14 cellular contexts compared by ENCODE assay signal in genomic region chr7:47502240-47502877, GRCh38.
DNase-seq lines count a peak whose midpoint lies in the region; ATAC-seq, FAIRE-seq and TF ChIP-seq lines count a peak whose summit lies in the region.
"Had no signal": no experiment of that assay in that cellular context is flagged by ENCODE, and none has a peak within 500 bp of the region (broad histone marks: within the 10 kb centered on the region; RNA-seq: fewer than 3 reads in every experiment).

No MANE protein-coding gene starts in this region.

- TF ChIP-seq CTCF in HepG2 (CRISPR knock-in tag; IDR thresholded peaks at IDR 0.05) (no peak), right lobe of liver (IDR thresholded peaks at IDR 0.05) (no peak), bronchial epithelial cell (IDR thresholded peaks at IDR 0.05; ENCODE audit: insufficient read depth, low read length, severe bottlenecking) (no peak), nephron (IDR thresholded peaks at IDR 0.05; ENCODE audit: unreplicated experiment in 3 of 3) (no peak)

- H3K4me2 ChIP-seq in HepG2 (ENCODE audit: low read depth, low read length) = no peak overlapping the region

- peaks cover 70% of the 10 kb centered on the region for H3K4me1 ChIP-seq in HepG2 (ENCODE audit: insufficient read depth, low read length)
- H3K4me1 ChIP-seq in right lobe of liver = peaks cover 3 to 38% (median 18%) of the 10 kb centered on the region in 4 donors

- no peak for FAIRE-seq in HepG2 (lab: Jason Lieb, UNC)
- FAIRE-seq in bronchial epithelial cell (lab: Jason Lieb, UNC) = peak; percentile 62

- no peak for DNase-seq in HepG2 (ENCODE audit: low spot score)
- DNase-seq in right lobe of liver = no peak
- DNase-seq in bronchial epithelial cell (ENCODE audit: low read depth) = no peak
- no peak for DNase-seq in midbrain (lab: John Stamatoyannopoulos, UW)
- no peak for DNase-seq in iPS-NIHi11 (ENCODE audit: low spot score)
- DNase-seq in activated naive CD8-positive, alpha-beta T cell treated with anti-CD3 and anti-CD28 coated beads for 36 hours = no peak
- DNase-seq in NAMALWA (ENCODE audit: low spot score) = no peak
- DNase-seq: left ventricle myocardium inferior, NCI-H1417 treated with DMSO at 0.1 percent for 48 hours, SIG-M5 had no signal

- H3K27me3 ChIP-seq in HepG2 (ENCODE audit: control insufficient read depth in 1 of 2, insufficient read depth in 2 of 2, low read length in 2 of 2) = no peaks in the 10 kb centered on the region
- H3K27me3 ChIP-seq in right lobe of liver = no peaks in the 10 kb centered on the region
- H3K27me3 ChIP-seq in bronchial epithelial cell (ENCODE audit: control insufficient read depth, insufficient read depth, low read length) = no peaks in the 10 kb centered on the region
- H3K27me3 ChIP-seq: neutrophil had no signal

- H3K9me3 Mint-ChIP-seq in nephron = no peaks in the 10 kb centered on the region
- H3K9me3 Mint-ChIP-seq in activated naive CD8-positive, alpha-beta T cell treated with anti-CD3 and anti-CD28 coated beads for 36 hours = no peaks in the 10 kb centered on the region
- H3K9me3 Mint-ChIP-seq: central memory CD8-positive, alpha-beta T cell had no signal

- POLR2A ChIA-PET in HepG2 (lab: Yijun Ruan, JAX) = interaction anchor here (1.4 to 5.4 kb wide), 4 partner anchors 9 to 32 kb away, joined by 4 to 46 read pairs (median 18); no protein-coding TSS in a partner anchor

- intact Hi-C loops in HepG2 (cut with micrococcal nuclease; ENCODE audit: unreplicated experiment) (no loop called here), right lobe of liver (cut with DNase I) (no loop called here)

- H3K27ac Mint-ChIP-seq in nephron = peak overlapping the region; percentile 96 to 99 (median 98)
- no peak overlapping the region for H3K27ac Mint-ChIP-seq in activated naive CD8-positive, alpha-beta T cell treated with anti-CD3 and anti-CD28 coated beads for 36 hours

- no peak overlapping the region for H3K27ac ChIP-seq in HepG2 (ENCODE audit: extremely low read length, insufficient read depth, low read length)
- H3K27ac ChIP-seq in right lobe of liver = no peak overlapping the region
- H3K27ac ChIP-seq: epithelial cell of prostate, left ventricle myocardium inferior, neutrophil had no signal

- H3K4me3 Mint-ChIP-seq in nephron = peak overlapping the region in 2 of 3 experiments; percentile 47 to 72
- no peak overlapping the region for H3K4me3 Mint-ChIP-seq in activated naive CD8-positive, alpha-beta T cell treated with anti-CD3 and anti-CD28 coated beads for 36 hours
- H3K4me3 Mint-ChIP-seq: central memory CD8-positive, alpha-beta T cell had no signal

- H3K79me2 ChIP-seq in HepG2 (ENCODE audit: insufficient read depth, low read length) = peaks cover 90% of the 10 kb centered on the region

- no peaks in the 10 kb centered on the region for H3K27me3 Mint-ChIP-seq in nephron (ENCODE audit: low read depth)
- no peaks in the 10 kb centered on the region for H3K27me3 Mint-ChIP-seq in activated naive CD8-positive, alpha-beta T cell treated with anti-CD3 and anti-CD28 coated beads for 36 hours
- H3K27me3 Mint-ChIP-seq: central memory CD8-positive, alpha-beta T cell had no signal

- peaks cover 21% of the 10 kb centered on the region for H3K36me3 Mint-ChIP-seq in nephron (ENCODE audit: low read depth)
- H3K36me3 Mint-ChIP-seq in activated naive CD8-positive, alpha-beta T cell treated with anti-CD3 and anti-CD28 coated beads for 36 hours = no peaks in the 10 kb centered on the region

- CTCF ChIA-PET in HepG2 (lab: Yijun Ruan, JAX; ENCODE audit: low intra/inter-chr PET ratio, low total read pairs) = no interaction called here

- no TSS peak for BruUV-seq in HepG2 (replicated peaks; lab: Mats Ljungman, UMichigan)

- in situ Hi-C loops in HepG2 (cut with HindIII; ENCODE audit: extremely low pct_ligation_motif_present, low pct_unique_long_range_greater_than_20kb) = no loop called here

- TF ChIP-seq POLR2A in HepG2 (IDR thresholded peaks at IDR 0.05; ENCODE audit: insufficient read depth in 1 of 2, low read depth in 2 of 2, low read length in 2 of 2) = no peak
- TF ChIP-seq POLR2A in right lobe of liver (IDR thresholded peaks at IDR 0.05) = no peak

- no peak for TF ChIP-seq RAD21 in HepG2 (CRISPR knock-in tag; IDR thresholded peaks at IDR 0.05)

- 93% methylated on average over 12 of the region's 12 CpGs for WGBS in HepG2 (ENCODE audit: low lambda C conversion rate)
- WGBS in right lobe of liver (ENCODE audit: insufficient coverage, low coverage, low lambda C conversion rate, missing lambda C conversion rate) = 65% methylated on average over 8 of the region's 12 CpGs

- H3K4me3 ChIP-seq in HepG2 (replicated peaks in 1 of 3; ENCODE audit: insufficient read depth in 1 of 3, low read depth in 2 of 3, low read length in 3 of 3) (no peak overlapping the region), right lobe of liver (no peak overlapping the region), bronchial epithelial cell (ENCODE audit: low read depth, low read length) (no peak overlapping the region)
- H3K4me3 ChIP-seq: left ventricle myocardium inferior had no signal

- peaks cover 64% of the 10 kb centered on the region for H4K20me1 ChIP-seq in HepG2 (ENCODE audit: insufficient read depth, low read length)

- H3K36me3 ChIP-seq in HepG2 (replicated peaks in 1 of 2; ENCODE audit: control insufficient read depth in 1 of 2, insufficient read depth in 2 of 2, low read length in 2 of 2) (peaks cover 25 to 60% of the 10 kb centered on the region in 2 experiments), right lobe of liver (peaks cover 0 to 16% (median 3%) of the 10 kb centered on the region in 4 donors), bronchial epithelial cell (ENCODE audit: control insufficient read depth, insufficient read depth, low read length) (no peaks in the 10 kb centered on the region)
- H3K36me3 ChIP-seq: left ventricle myocardium inferior, neutrophil had no signal

- TF ChIP-seq EP300 in HepG2 (IDR thresholded peaks at IDR 0.05; ENCODE audit: low read depth in 2 of 2, low read length in 2 of 2) (no peak), HepG2 (CRISPR knock-in tag; IDR thresholded peaks at IDR 0.05; ENCODE audit: borderline replicate concordance) (no peak)

- H2AFZ ChIP-seq in HepG2 (ENCODE audit: low read length) = no peak overlapping the region

- ATAC-seq in HepG2 (no peak), right lobe of liver (no peak)

- H3K9me3 ChIP-seq in HepG2 (ENCODE audit: low read length) = no peaks in the 10 kb centered on the region
- no peaks in the 10 kb centered on the region for H3K9me3 ChIP-seq in right lobe of liver
- H3K9me3 ChIP-seq: left ventricle myocardium inferior, neutrophil had no signal

- H3K4me1 Mint-ChIP-seq in nephron = peaks cover 100% of the 10 kb centered on the region
- peaks cover 3% of the 10 kb centered on the region for H3K4me1 Mint-ChIP-seq in activated naive CD8-positive, alpha-beta T cell treated with anti-CD3 and anti-CD28 coated beads for 36 hours
- H3K4me1 Mint-ChIP-seq: central memory CD8-positive, alpha-beta T cell had no signal

- H3K9ac ChIP-seq in HepG2 (ENCODE audit: insufficient read depth, low read depth, low read length) = no peak overlapping the region

TF ChIP-seq in HepG2, 621 proteins besides CTCF, POLR2A, EP300 and RAD21 (continues in another document):
- TF ChIP-seq, protein P1, sequence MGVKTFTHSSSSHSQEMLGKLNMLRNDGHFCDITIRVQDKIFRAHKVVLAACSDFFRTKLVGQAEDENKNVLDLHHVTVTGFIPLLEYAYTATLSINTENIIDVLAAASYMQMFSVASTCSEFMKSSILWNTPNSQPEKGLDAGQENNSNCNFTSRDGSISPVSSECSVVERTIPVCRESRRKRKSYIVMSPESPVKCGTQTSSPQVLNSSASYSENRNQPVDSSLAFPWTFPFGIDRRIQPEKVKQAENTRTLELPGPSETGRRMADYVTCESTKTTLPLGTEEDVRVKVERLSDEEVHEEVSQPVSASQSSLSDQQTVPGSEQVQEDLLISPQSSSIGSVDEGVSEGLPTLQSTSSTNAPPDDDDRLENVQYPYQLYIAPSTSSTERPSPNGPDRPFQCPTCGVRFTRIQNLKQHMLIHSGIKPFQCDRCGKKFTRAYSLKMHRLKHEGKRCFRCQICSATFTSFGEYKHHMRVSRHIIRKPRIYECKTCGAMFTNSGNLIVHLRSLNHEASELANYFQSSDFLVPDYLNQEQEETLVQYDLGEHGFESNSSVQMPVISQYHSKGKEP (CRISPR knock-in tag; IDR thresholded peaks at IDR 0.05) = no peak
- TF ChIP-seq RBM22 (optimal IDR thresholded peaks at IDR 0.05; ENCODE audit: low read length) (peak; percentile 16), RARA (CRISPR knock-in tag; IDR thresholded peaks at IDR 0.05) (no peak), ETV6 (CRISPR knock-in tag; conservative IDR thresholded peaks at IDR 0.05) (no peak), NR1H2 (CRISPR knock-in tag; IDR thresholded peaks at IDR 0.05; ENCODE audit: borderline replicate concordance, low read depth) (no peak), CEBPG (CRISPR knock-in tag; IDR thresholded peaks at IDR 0.05) (no peak), AKAP8 (CRISPR knock-in tag; IDR thresholded peaks at IDR 0.05) (0 out of 2 replicates have a peak, but pooled peaks have one; percentile 28), ZNF382 (CRISPR knock-in tag; IDR thresholded peaks at IDR 0.05; ENCODE audit: borderline replicate concordance) (no peak), AGO2 (optimal IDR thresholded peaks at IDR 0.05; ENCODE audit: low read depth, low read length) (peak; percentile 22), DZIP1 (CRISPR knock-in tag; IDR thresholded peaks at IDR 0.05) (no peak), TBX3 (IDR thresholded peaks at IDR 0.05; ENCODE audit: borderline replicate concordance) (no peak)
